In genomic region chr12:108822458-108823205, GRCh38 we compare ENCODE assay signal across 1 cellular context.
TF ChIP-seq lines count a peak whose summit lies in the region.

No MANE protein-coding gene starts in this region.

TF ChIP-seq in K562, 482 proteins besides CTCF, POLR2A, EP300 and RAD21 (continued from another document and continues in another):
- TF ChIP-seq AFF4 (CRISPR knock-in tag; IDR thresholded peaks at IDR 0.05) (no peak), RBM14 (IDR thresholded peaks at IDR 0.05; ENCODE audit: borderline replicate concordance, insufficient read depth, low read depth, low read length) (no peak), TCF3 (CRISPR knock-in tag; IDR thresholded peaks at IDR 0.05) (peak; percentile 91), HDGF (IDR thresholded peaks at IDR 0.05) (no peak), ZBED1 (IDR thresholded peaks at IDR 0.05) (no peak), MBD2 (IDR thresholded peaks at IDR 0.05; ENCODE audit: borderline replicate concordance, low read depth) (no peak), RBM17 (IDR thresholded peaks at IDR 0.05; ENCODE audit: borderline replicate concordance, low read depth, low read length) (no peak), ZNF518B (CRISPR knock-in tag; IDR thresholded peaks at IDR 0.05) (no peak), PTRF (tag; IDR thresholded peaks at IDR 0.05) (no peak), ESRRA (IDR thresholded peaks at IDR 0.05; ENCODE audit: borderline replicate concordance, low read depth) (no peak), POLR2B (IDR thresholded peaks at IDR 0.05; ENCODE audit: low read depth, partially characterized antibody) (no peak), GABPB1 (CRISPR knock-in tag; IDR thresholded peaks at IDR 0.05) (no peak), NCOR1 (IDR thresholded peaks at IDR 0.05) (peak; percentile 73), SP1 (CRISPR knock-in tag; IDR thresholded peaks at IDR 0.05) (no peak), ZNF121 (CRISPR knock-in tag; conservative IDR thresholded peaks at IDR 0.05) (no peak), MECOM (CRISPR knock-in tag; IDR thresholded peaks at IDR 0.05) (no peak), ZKSCAN8 (CRISPR knock-in tag; IDR thresholded peaks at IDR 0.05) (peak; percentile 73; the same call in 1 of the 2 replicates), CHD7 (IDR thresholded peaks at IDR 0.05; ENCODE audit: low read depth, low read length) (no peak), TCF7L2 (IDR thresholded peaks at IDR 0.05; ENCODE audit: low read depth, low read length) (no peak), MCM7 (IDR thresholded peaks at IDR 0.05) (no peak), NFE2 (IDR thresholded peaks at IDR 0.05; ENCODE audit: low read depth) (no peak), STAG1 (CRISPR knock-in tag; IDR thresholded peaks at IDR 0.05; ENCODE audit: borderline replicate concordance) (no peak), TEAD2 (tag; IDR thresholded peaks at IDR 0.05) (no peak)
- TF ChIP-seq, protein P1, sequence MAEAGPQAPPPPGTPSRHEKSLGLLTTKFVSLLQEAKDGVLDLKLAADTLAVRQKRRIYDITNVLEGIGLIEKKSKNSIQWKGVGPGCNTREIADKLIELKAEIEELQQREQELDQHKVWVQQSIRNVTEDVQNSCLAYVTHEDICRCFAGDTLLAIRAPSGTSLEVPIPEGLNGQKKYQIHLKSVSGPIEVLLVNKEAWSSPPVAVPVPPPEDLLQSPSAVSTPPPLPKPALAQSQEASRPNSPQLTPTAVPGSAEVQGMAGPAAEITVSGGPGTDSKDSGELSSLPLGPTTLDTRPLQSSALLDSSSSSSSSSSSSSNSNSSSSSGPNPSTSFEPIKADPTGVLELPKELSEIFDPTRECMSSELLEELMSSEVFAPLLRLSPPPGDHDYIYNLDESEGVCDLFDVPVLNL (CRISPR knock-in tag; IDR thresholded peaks at IDR 0.05; ENCODE audit: low read depth): no peak
- TF ChIP-seq, protein P2, sequence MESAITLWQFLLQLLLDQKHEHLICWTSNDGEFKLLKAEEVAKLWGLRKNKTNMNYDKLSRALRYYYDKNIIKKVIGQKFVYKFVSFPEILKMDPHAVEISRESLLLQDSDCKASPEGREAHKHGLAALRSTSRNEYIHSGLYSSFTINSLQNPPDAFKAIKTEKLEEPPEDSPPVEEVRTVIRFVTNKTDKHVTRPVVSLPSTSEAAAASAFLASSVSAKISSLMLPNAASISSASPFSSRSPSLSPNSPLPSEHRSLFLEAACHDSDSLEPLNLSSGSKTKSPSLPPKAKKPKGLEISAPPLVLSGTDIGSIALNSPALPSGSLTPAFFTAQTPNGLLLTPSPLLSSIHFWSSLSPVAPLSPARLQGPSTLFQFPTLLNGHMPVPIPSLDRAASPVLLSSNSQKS (CRISPR knock-in tag; IDR thresholded peaks at IDR 0.05): no peak
- TF ChIP-seq, protein P3, sequence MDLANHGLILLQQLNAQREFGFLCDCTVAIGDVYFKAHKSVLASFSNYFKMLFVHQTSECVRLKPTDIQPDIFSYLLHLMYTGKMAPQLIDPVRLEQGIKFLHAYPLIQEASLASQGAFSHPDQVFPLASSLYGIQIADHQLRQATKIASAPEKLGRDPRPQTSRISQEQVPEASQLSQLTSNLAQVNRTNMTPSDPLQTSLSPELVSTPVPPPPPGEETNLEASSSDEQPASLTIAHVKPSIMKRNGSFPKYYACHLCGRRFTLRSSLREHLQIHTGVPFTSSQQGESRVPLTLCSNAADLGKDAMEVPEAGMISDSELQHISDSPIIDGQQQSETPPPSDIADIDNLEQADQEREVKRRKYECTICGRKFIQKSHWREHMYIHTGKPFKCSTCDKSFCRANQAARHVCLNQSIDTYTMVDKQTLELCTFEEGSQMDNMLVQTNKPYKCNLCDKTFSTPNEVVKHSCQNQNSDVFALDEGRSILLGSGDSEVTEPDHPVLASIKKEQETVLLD (IDR thresholded peaks at IDR 0.05): no peak
- TF ChIP-seq, protein P4, sequence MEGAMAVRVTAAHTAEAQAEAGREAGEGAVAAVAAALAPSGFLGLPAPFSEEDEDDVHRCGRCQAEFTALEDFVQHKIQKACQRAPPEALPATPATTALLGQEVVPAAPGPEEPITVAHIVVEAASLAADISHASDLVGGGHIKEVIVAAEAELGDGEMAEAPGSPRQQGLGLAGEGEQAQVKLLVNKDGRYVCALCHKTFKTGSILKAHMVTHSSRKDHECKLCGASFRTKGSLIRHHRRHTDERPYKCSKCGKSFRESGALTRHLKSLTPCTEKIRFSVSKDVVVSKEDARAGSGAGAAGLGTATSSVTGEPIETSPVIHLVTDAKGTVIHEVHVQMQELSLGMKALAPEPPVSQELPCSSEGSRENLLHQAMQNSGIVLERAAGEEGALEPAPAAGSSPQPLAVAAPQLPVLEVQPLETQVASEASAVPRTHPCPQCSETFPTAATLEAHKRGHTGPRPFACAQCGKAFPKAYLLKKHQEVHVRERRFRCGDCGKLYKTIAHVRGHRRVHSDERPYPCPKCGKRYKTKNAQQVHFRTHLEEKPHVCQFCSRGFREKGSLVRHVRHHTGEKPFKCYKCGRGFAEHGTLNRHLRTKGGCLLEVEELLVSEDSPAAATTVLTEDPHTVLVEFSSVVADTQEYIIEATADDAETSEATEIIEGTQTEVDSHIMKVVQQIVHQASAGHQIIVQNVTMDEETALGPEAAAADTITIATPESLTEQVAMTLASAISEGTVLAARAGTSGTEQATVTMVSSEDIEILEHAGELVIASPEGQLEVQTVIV (CRISPR knock-in tag; IDR thresholded peaks at IDR 0.05; ENCODE audit: borderline replicate concordance): no peak
